ENCODE assay signal across 27 cellular contexts in the genomic region with DNA sequence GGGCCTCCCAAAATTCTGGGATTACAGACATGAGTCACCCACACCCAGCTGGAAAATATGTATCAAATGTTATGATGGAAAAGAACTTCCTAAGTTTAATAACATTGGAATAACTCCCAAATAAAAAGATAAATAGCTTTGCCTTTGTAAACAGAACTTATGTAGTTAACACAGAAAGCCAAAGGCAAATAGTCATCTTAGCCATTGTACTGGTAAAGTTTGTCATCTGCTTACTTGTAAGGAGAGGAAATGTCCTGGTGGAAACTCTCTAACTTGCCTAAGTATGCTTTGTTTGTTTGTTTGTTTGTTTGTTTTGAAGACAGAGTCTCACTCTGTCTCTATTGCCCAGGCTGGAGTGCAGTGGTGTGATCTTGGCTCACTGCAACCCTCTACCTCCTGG.
"Had no signal": no experiment of that assay in that cellular context is flagged by ENCODE, and none has a peak within 500 bp of the region (broad histone marks: within the 10 kb centered on the region; RNA-seq: fewer than 3 reads in every experiment).

No MANE protein-coding gene starts in this region.

- H3K4me1 ChIP-seq: lower lobe of right lung, pancreas, prostate gland, stomach, testis, thyroid gland, transverse colon had no signal

- H3K27me3 ChIP-seq: left lung, pancreas, stomach, testis, thyroid gland, transverse colon, upper lobe of left lung had no signal

- FAIRE-seq: kidney, pancreas had no signal

- ATAC-seq: left colon; left lung; lower lobe of right lung; naive thymus-derived CD8-positive, alpha-beta T cell; pancreas; right cardiac atrium; sciatic nerve; stimulated activated naive B cell treated with anti-CD40 and anti-IgM and Interleukin-4, amounts not matched to agents 10 μg/mL and 1 μg/mL and 100 μg/mL, for 72 hours; stimulated activated naive CD8-positive, alpha-beta T cell treated with anti-CD3 and anti-CD28 coated beads, Interleukin-15, Interleukin-2, amounts not matched to agents 100 U/mL and 50 U/mL, for 24 hours had no signal

- H3K9me3 ChIP-seq: lower lobe of right lung, pancreas, prostate gland, testis, thyroid gland, transverse colon, upper lobe of left lung had no signal

- H3K27ac ChIP-seq: lower lobe of right lung, pancreas, prostate gland, stomach, testis, thyroid gland, transverse colon, upper lobe of left lung had no signal

- DNase-seq: hippocampal formation; kidney; left colon; left lung; lower lobe of right lung; mammary epithelial cell; mesenchymal stem cell; naive thymus-derived CD8-positive, alpha-beta T cell; nucleus accumbens; pancreas; posterior cingulate gyrus; retina; right cardiac atrium; stimulated activated CD4-positive, alpha-beta T cell treated with anti-CD3 and anti-CD28 coated beads, Interleukin-12 subunit alpha, Interleukin-12 subunit beta, amount 100 ng/mL, for 4 hours; stimulated activated CD4-positive, alpha-beta T cell treated with anti-CD3 and anti-CD28 coated beads, Interleukin-15, amount 100 ng/mL, for 24 hours; stimulated activated CD4-positive, alpha-beta T cell treated with anti-CD3 and anti-CD28 coated beads, Interleukin-2, amount 100 ng/mL, for 24 hours; stimulated activated CD4-positive, alpha-beta T cell treated with anti-CD3 and anti-CD28 coated beads, Interleukin-4, amount 100 ng/mL, for 1 hour; stimulated activated naive B cell treated with anti-CD40 and anti-IgM and Interleukin-4, amounts not matched to agents 10 μg/mL and 1 μg/mL and 100 μg/mL, for 72 hours; stimulated activated naive CD8-positive, alpha-beta T cell treated with anti-CD3 and anti-CD28 coated beads, Interleukin-15, Interleukin-2, amounts not matched to agents 100 U/mL and 50 U/mL, for 24 hours; stomach; testis; thyroid gland; transverse colon; upper lobe of left lung had no signal

- H3K4me3 ChIP-seq: left lung, lower lobe of right lung, pancreas, prostate gland, skin epidermis, stomach, testis, thyroid gland, transverse colon, upper lobe of left lung had no signal

- H3K36me3 ChIP-seq: left lung, lower lobe of right lung, pancreas, prostate gland, stomach, thyroid gland, transverse colon, upper lobe of left lung had no signal
